1 cellular context compared by ENCODE assay signal in the genomic region with DNA sequence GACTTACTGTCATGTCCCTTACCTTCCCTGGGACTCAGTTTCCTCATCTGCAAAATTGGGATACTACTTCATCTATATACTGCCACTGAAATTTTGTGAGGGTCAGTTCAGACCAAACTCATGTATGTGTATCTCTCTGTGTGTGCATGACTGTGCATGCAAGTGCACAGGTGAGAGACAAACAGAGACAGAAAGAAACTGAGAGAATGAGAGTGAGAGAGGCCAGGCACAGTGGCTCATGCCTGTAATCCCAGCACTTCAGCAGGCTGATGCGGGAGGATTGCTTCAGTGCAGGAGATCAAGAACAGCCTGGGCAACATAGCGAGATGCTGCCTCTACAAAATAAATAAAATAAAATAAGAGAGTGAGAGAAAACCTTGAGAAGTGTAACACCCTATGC.
TF ChIP-seq lines count a peak whose summit lies in the region.

No MANE protein-coding gene starts in this region.

TF ChIP-seq in HepG2, 621 proteins besides CTCF, POLR2A, EP300 and RAD21:
- TF ChIP-seq, protein P1, sequence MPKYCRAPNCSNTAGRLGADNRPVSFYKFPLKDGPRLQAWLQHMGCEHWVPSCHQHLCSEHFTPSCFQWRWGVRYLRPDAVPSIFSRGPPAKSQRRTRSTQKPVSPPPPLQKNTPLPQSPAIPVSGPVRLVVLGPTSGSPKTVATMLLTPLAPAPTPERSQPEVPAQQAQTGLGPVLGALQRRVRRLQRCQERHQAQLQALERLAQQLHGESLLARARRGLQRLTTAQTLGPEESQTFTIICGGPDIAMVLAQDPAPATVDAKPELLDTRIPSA (CRISPR knock-in tag; IDR thresholded peaks at IDR 0.05; ENCODE audit: borderline replicate concordance): no peak
- TF ChIP-seq ZBTB21 (CRISPR knock-in tag; IDR thresholded peaks at IDR 0.05): 0 out of 2 replicates have a peak, but pooled peaks have one; percentile 14
- no peak for TF ChIP-seq HMGA1 (CRISPR knock-in tag; conservative IDR thresholded peaks at IDR 0.05)
- TF ChIP-seq, protein P2, sequence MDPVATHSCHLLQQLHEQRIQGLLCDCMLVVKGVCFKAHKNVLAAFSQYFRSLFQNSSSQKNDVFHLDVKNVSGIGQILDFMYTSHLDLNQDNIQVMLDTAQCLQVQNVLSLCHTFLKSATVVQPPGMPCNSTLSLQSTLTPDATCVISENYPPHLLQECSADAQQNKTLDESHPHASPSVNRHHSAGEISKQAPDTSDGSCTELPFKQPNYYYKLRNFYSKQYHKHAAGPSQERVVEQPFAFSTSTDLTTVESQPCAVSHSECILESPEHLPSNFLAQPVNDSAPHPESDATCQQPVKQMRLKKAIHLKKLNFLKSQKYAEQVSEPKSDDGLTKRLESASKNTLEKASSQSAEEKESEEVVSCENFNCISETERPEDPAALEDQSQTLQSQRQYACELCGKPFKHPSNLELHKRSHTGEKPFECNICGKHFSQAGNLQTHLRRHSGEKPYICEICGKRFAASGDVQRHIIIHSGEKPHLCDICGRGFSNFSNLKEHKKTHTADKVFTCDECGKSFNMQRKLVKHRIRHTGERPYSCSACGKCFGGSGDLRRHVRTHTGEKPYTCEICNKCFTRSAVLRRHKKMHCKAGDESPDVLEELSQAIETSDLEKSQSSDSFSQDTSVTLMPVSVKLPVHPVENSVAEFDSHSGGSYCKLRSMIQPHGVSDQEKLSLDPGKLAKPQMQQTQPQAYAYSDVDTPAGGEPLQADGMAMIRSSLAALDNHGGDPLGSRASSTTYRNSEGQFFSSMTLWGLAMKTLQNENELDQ (CRISPR knock-in tag; IDR thresholded peaks at IDR 0.05; ENCODE audit: borderline replicate concordance): peak; percentile 73; the same call in 1 of the 2 replicates
